ENCODE assay signal across 20 cellular contexts in the genomic region with DNA sequence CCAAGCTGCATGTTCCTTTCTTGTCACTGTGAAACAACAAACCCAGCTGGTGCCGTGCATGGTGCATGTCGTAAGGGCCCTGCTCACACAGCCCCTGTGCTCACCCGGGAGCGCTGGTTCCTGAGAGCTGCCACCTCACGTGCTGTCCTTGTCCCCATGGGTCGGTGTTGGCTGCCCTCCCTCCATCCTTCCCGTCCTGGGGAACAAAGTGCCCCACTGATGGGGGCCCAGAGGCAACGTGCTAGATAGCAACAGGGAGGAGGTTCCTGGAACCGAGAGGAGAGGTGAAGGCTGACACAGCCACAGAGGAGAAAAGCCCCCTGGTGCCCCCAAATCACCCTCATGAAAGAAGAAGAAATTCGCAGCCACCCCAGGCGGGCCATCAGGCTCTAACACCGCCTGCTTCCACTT. TPM values are rescaled to one million over a fixed set of nuclear protein-coding genes. Genes with fewer than 3 reads are reported as not detected.
DNase-seq lines count a peak whose midpoint lies in the region; ATAC-seq and TF ChIP-seq lines count a peak whose summit lies in the region.
"Had no signal": no experiment of that assay in that cellular context is flagged by ENCODE, and none has a peak within 500 bp of the region (broad histone marks: within the 10 kb centered on the region; RNA-seq: fewer than 3 reads in every experiment).

No MANE protein-coding gene starts in this region.

- ATAC-seq in stimulated activated effector memory CD8-positive, alpha-beta T cell treated with anti-CD3 and anti-CD28 coated beads, Interleukin-12 subunit alpha, Interleukin-12 subunit beta, amount 100 ng/mL, for 72 hours: peak; percentile 12
- no peak for ATAC-seq in activated T-helper 17 cell treated with anti-CD3 and anti-CD28 coated beads, Interleukin-2, amount 50 U/mL, for 72 hours (replicated peaks)
- ATAC-seq: Panc1 had no signal

- H3K36me3 Mint-ChIP-seq in stimulated activated effector memory CD8-positive, alpha-beta T cell treated with anti-CD3 and anti-CD28 coated beads, Interleukin-12 subunit alpha, Interleukin-12 subunit beta, amount 100 ng/mL, for 72 hours: no peaks in the 10 kb centered on the region
- no peaks in the 10 kb centered on the region for H3K36me3 Mint-ChIP-seq in activated T-helper 17 cell treated with anti-CD3 and anti-CD28 coated beads, Interleukin-2, amount 50 U/mL, for 72 hours (ENCODE audit: low read depth)
- H3K36me3 Mint-ChIP-seq: CD4-positive, alpha-beta memory T cell had no signal

- no peak for TF ChIP-seq CTCF in Peyer's patch (IDR thresholded peaks at IDR 0.05)

- TF ChIP-seq POLR2A in Peyer's patch (IDR thresholded peaks at IDR 0.05): no peak

- H3K4me1 ChIP-seq in Peyer's patch: no peaks in the 10 kb centered on the region

- no peaks in the 10 kb centered on the region for H3K4me1 Mint-ChIP-seq in stimulated activated effector memory CD8-positive, alpha-beta T cell treated with anti-CD3 and anti-CD28 coated beads, Interleukin-12 subunit alpha, Interleukin-12 subunit beta, amount 100 ng/mL, for 72 hours
- no peaks in the 10 kb centered on the region for H3K4me1 Mint-ChIP-seq in activated T-helper 17 cell treated with anti-CD3 and anti-CD28 coated beads, Interleukin-2, amount 50 U/mL, for 72 hours
- H3K4me1 Mint-ChIP-seq: CD4-positive, alpha-beta memory T cell had no signal

- no peaks in the 10 kb centered on the region for H3K9me3 Mint-ChIP-seq in stimulated activated effector memory CD8-positive, alpha-beta T cell treated with anti-CD3 and anti-CD28 coated beads, Interleukin-12 subunit alpha, Interleukin-12 subunit beta, amount 100 ng/mL, for 72 hours
- H3K9me3 Mint-ChIP-seq in activated T-helper 17 cell treated with anti-CD3 and anti-CD28 coated beads, Interleukin-2, amount 50 U/mL, for 72 hours: no peaks in the 10 kb centered on the region
- H3K9me3 Mint-ChIP-seq: CD4-positive, alpha-beta memory T cell had no signal

- no peak overlapping the region for H3K27ac Mint-ChIP-seq in stimulated activated effector memory CD8-positive, alpha-beta T cell treated with anti-CD3 and anti-CD28 coated beads, Interleukin-12 subunit alpha, Interleukin-12 subunit beta, amount 100 ng/mL, for 72 hours
- H3K27ac Mint-ChIP-seq in activated T-helper 17 cell treated with anti-CD3 and anti-CD28 coated beads, Interleukin-2, amount 50 U/mL, for 72 hours: no peak overlapping the region
- H3K27ac Mint-ChIP-seq: CD4-positive, alpha-beta memory T cell had no signal

- no peak overlapping the region for H3K4me3 Mint-ChIP-seq in stimulated activated effector memory CD8-positive, alpha-beta T cell treated with anti-CD3 and anti-CD28 coated beads, Interleukin-12 subunit alpha, Interleukin-12 subunit beta, amount 100 ng/mL, for 72 hours
- no peak overlapping the region for H3K4me3 Mint-ChIP-seq in activated T-helper 17 cell treated with anti-CD3 and anti-CD28 coated beads, Interleukin-2, amount 50 U/mL, for 72 hours

- no peaks in the 10 kb centered on the region for H3K27me3 ChIP-seq in Peyer's patch

- H3K27ac ChIP-seq in Peyer's patch: no peak overlapping the region
- H3K27ac ChIP-seq: SK-N-MC had no signal

- H3K9me3 ChIP-seq in Peyer's patch: no peaks in the 10 kb centered on the region

- no peaks in the 10 kb centered on the region for H3K36me3 ChIP-seq in Peyer's patch

- no peak overlapping the region for H3K4me3 ChIP-seq in Peyer's patch
- H3K4me3 ChIP-seq: SK-N-MC had no signal

- DNase-seq in D341Med (ENCODE audit: low spot score) (peak; percentile 17), Peyer's patch (peak in 2 of 3 donors; percentile 13 to 22), mesenteric fat pad (ENCODE audit: low spot score) (peak; percentile 86), NCI-H1694 treated with DMSO at 0.1 percent for 48 hours (lab: John Stamatoyannopoulos, UW) (no peak), NK-92 (lab: John Stamatoyannopoulos, UW; ENCODE audit: unreplicated experiment) (no peak)
- DNase-seq in stimulated activated effector memory CD8-positive, alpha-beta T cell treated with anti-CD3 and anti-CD28 coated beads, Interleukin-12 subunit alpha, Interleukin-12 subunit beta, amount 100 ng/mL, for 72 hours (ENCODE audit: low spot score in 2 of 2): no peak
- DNase-seq: C1 segment of cervical spinal cord; CD4-positive, alpha-beta memory T cell; COR-L47; KG1; MM.1S; NCI-H2029 treated with DMSO at 0.1 percent for 48 hours; NCI-H526 treated with DMSO at 0.1 percent for 48 hours; SIG-M5 had no signal

- peaks cover 54% of the 10 kb centered on the region for H3K27me3 Mint-ChIP-seq in activated T-helper 17 cell treated with anti-CD3 and anti-CD28 coated beads, Interleukin-2, amount 50 U/mL, for 72 hours

RNA-seq across cellular contexts. Expression of gene SLC22A11, which starts 21.3 kb away (rescaled TPM):
- not detected for total RNA-seq in Peyer's patch
- total RNA-seq in mesenteric fat pad: not detected
- not detected for total RNA-seq in activated T-helper 17 cell treated with anti-CD3 and anti-CD28 coated beads, Interleukin-2, amount 50 U/mL, for 72 hours
- total RNA-seq: CD4-positive, alpha-beta memory T cell; H4 had no signal

RNA-seq across cellular contexts. Expression of gene SLC22A12, which starts 56.6 kb away (rescaled TPM):
- total RNA-seq in Peyer's patch: not detected
- total RNA-seq in mesenteric fat pad: 0.29 TPM
- not detected for total RNA-seq in activated T-helper 17 cell treated with anti-CD3 and anti-CD28 coated beads, Interleukin-2, amount 50 U/mL, for 72 hours
- total RNA-seq: CD4-positive, alpha-beta memory T cell; H4; NCI-H460; OCI-LY7 had no signal

Comparison
In these comparisons a context has a peak if more than half of its experiments do, and no peak if none do; other contexts are left out.
1. DNase-seq: peak in D341Med (single experiment), Peyer's patch (2 of 3) and mesenteric fat pad (single experiment); none in stimulated activated effector memory CD8-positive, alpha-beta T cell treated with anti-CD3 and anti-CD28 coated beads, Interleukin-12 subunit alpha, Interleukin-12 subunit beta, amount 100 ng/mL, for 72 hours (0 of 2), NCI-H1694 treated with DMSO at 0.1 percent for 48 hours (single experiment) and NK-92 (single experiment).